ENCODE assay signal across 6 cellular contexts in genomic region chr19:42280761-42281174, GRCh38. TPM values are rescaled to one million over a fixed set of nuclear protein-coding genes. Genes with fewer than 3 reads are reported as not detected.
DNase-seq lines count a peak whose midpoint lies in the region; ATAC-seq and TF ChIP-seq lines count a peak whose summit lies in the region.

No MANE protein-coding gene starts in this region.

- H4K20me1 ChIP-seq in BLaER1 = peaks cover 68% of the 10 kb centered on the region

- DNase-seq in NCI-H526 treated with DMSO at 0.1 percent for 48 hours (lab: John Stamatoyannopoulos, UW) (peak; percentile 52), cardiac muscle cell (ENCODE audit: low read depth in 1 of 2, low spot score in 1 of 2) (peak in 1 of 2 donors; percentile 67), EL (no peak)

- peak overlapping the region; percentile 99 for H3K4me2 ChIP-seq in BLaER1

- H3K27ac ChIP-seq in BLaER1 = peak overlapping the region; percentile 80
- peak overlapping the region; percentile 81 for H3K27ac ChIP-seq in cardiac muscle cell
- peak overlapping the region; percentile 88 for H3K27ac ChIP-seq in stomach smooth muscle (ENCODE audit: low read length)

- H3K9me3 ChIP-seq in BLaER1 = no peaks in the 10 kb centered on the region
- H3K9me3 ChIP-seq in cardiac muscle cell (ENCODE audit: low read depth) = no peaks in the 10 kb centered on the region
- no peaks in the 10 kb centered on the region for H3K9me3 ChIP-seq in stomach smooth muscle (ENCODE audit: control insufficient read depth in 2 of 2, low read length in 2 of 2)

- peaks cover 12% of the 10 kb centered on the region for H3K36me3 ChIP-seq in BLaER1
- no peaks in the 10 kb centered on the region for H3K36me3 ChIP-seq in cardiac muscle cell
- no peaks in the 10 kb centered on the region for H3K36me3 ChIP-seq in stomach smooth muscle (ENCODE audit: control insufficient read depth in 2 of 2, insufficient read depth in 2 of 2, low read length in 2 of 2)

- H3K9ac ChIP-seq in BLaER1 (peak overlapping the region; percentile 79), stomach smooth muscle (ENCODE audit: low read length in 2 of 2) (peak overlapping the region in 1 of 2 donors; percentile 54)

- ATAC-seq in GM21390 (IDR thresholded peaks at IDR 0.05; ENCODE audit: unreplicated experiment) = no peak

- H3K4me1 ChIP-seq in BLaER1 (peaks cover 77% of the 10 kb centered on the region), cardiac muscle cell (ENCODE audit: low read depth) (peaks cover 52% of the 10 kb centered on the region), stomach smooth muscle (ENCODE audit: control insufficient read depth, insufficient read depth, low read length) (peaks cover 82% of the 10 kb centered on the region)

- H3K27me3 ChIP-seq in BLaER1 (no peaks in the 10 kb centered on the region), cardiac muscle cell (no peaks in the 10 kb centered on the region), stomach smooth muscle (ENCODE audit: control insufficient read depth in 1 of 2, insufficient read depth in 2 of 2, low read length in 2 of 2) (no peaks in the 10 kb centered on the region)

- no peak for TF ChIP-seq CTCF in cardiac muscle cell (IDR thresholded peaks at IDR 0.05; ENCODE audit: low read depth, low read length)

- H3K4me3 ChIP-seq in BLaER1 (peak overlapping the region; percentile 78), cardiac muscle cell (peak overlapping the region; percentile 91), stomach smooth muscle (ENCODE audit: low read length in 2 of 2) (peak overlapping the region; percentile 88 to 89)

RNA-seq across cellular contexts. Expression of gene CIC, which starts 11.7 kb away (rescaled TPM):
- total RNA-seq in cardiac muscle cell = 55.5 and 62.9 TPM in 2 replicates
- 18.1 and 18.7 TPM in 2 replicates for polyA plus RNA-seq in cardiac muscle cell

RNA-seq across cellular contexts. Expression of gene PRR19, which starts 21.2 kb away (rescaled TPM):
- total RNA-seq in cardiac muscle cell = 1.3 and 1.4 TPM in 2 replicates
- polyA plus RNA-seq in cardiac muscle cell = 0.16 and 2.9 TPM in 2 replicates

RNA-seq across cellular contexts. Expression of gene PAFAH1B3, which starts 21.7 kb away (rescaled TPM):
- total RNA-seq in cardiac muscle cell = 91.2 and 144 TPM in 2 replicates
- 87.9 and 131 TPM in 2 replicates for polyA plus RNA-seq in cardiac muscle cell

RNA-seq across cellular contexts. Expression of gene ERF, which starts 25.8 kb away (rescaled TPM):
- 97.6 and 108 TPM in 2 replicates for total RNA-seq in cardiac muscle cell
- polyA plus RNA-seq in cardiac muscle cell = 25.1 and 25.4 TPM in 2 replicates

RNA-seq across cellular contexts. Expression of gene TMEM145, which starts 32.3 kb away (rescaled TPM):
- 0.18 and 3.7 TPM in 2 replicates for total RNA-seq in cardiac muscle cell
- 0.47 and 3.8 TPM in 2 replicates for polyA plus RNA-seq in cardiac muscle cell
